10 cellular contexts compared by ENCODE assay signal in genomic region chr15:88803241-88803919, GRCh38. TPM values are rescaled to one million over a fixed set of nuclear protein-coding genes. Genes with fewer than 3 reads are reported as not detected.
DNase-seq lines count a peak whose midpoint lies in the region; ATAC-seq and TF ChIP-seq lines count a peak whose summit lies in the region.
"Had no signal": no experiment of that assay in that cellular context is flagged by ENCODE, and none has a peak within 500 bp of the region (broad histone marks: within the 10 kb centered on the region; RNA-seq: fewer than 3 reads in every experiment).

Gene ACAN (plus strand): TSS chr15:88803436. CDS start chr15:88836207, 32,771 bp downstream.

- H3K4me1 ChIP-seq in RWPE2 (ENCODE audit: insufficient read depth, poor library complexity, severe bottlenecking) = peaks cover 12% of the 10 kb centered on the region
- no peaks in the 10 kb centered on the region for H3K4me1 ChIP-seq in gastrocnemius medialis

- H3K36me3 ChIP-seq in RWPE2 (ENCODE audit: low read depth) (no peaks in the 10 kb centered on the region), gastrocnemius medialis (no peaks in the 10 kb centered on the region)

- TF ChIP-seq POLR2A in gastrocnemius medialis (IDR thresholded peaks at IDR 0.05) = no peak

- TF ChIP-seq CTCF in RWPE2 (IDR thresholded peaks at IDR 0.05; ENCODE audit: poor library complexity, severe bottlenecking) (no peak), gastrocnemius medialis (IDR thresholded peaks at IDR 0.05 in 4 of 5, conservative IDR thresholded peaks at IDR 0.05 in 1 of 5) (no peak)

- no peak within 1 kb of the TSS for H3K27ac ChIP-seq in RWPE2 (ENCODE audit: poor library complexity, severe bottlenecking)
- no peak within 1 kb of the TSS for H3K27ac ChIP-seq in gastrocnemius medialis

- ATAC-seq in RWPE2 (ENCODE audit: low read depth) (peak; percentile 26), gastrocnemius medialis (no peak)

- peaks cover 40% of the 10 kb centered on the region for H3K27me3 ChIP-seq in RWPE2 (ENCODE audit: insufficient read depth, poor library complexity, severe bottlenecking)
- H3K27me3 ChIP-seq in gastrocnemius medialis = peaks cover 32 to 52% (median 36%) of the 10 kb centered on the region in 3 donors

- H3K4me3 ChIP-seq in RWPE2 (ENCODE audit: severe bottlenecking) (peak within 1 kb of the TSS; percentile 28), gastrocnemius medialis (peak within 1 kb of the TSS; percentile 21 to 33 (median 27))

- DNase-seq in ELF-1 (ENCODE audit: low read depth, low spot score) = peak; percentile 45
- no peak for DNase-seq in RWPE2 (ENCODE audit: low spot score)
- DNase-seq in hepatic stellate cell (ENCODE audit: low spot score) = peak; percentile 78
- no peak for DNase-seq in gastrocnemius medialis
- no peak for DNase-seq in stimulated activated CD4-positive, alpha-beta T cell treated with anti-CD3 and anti-CD28 coated beads, Interleukin-4, amount 100 ng/mL, for 1 hour
- DNase-seq in NCI-H2196 treated with DMSO at 0.1 percent for 48 hours (lab: John Stamatoyannopoulos, UW; ENCODE audit: unreplicated experiment) = no peak
- DNase-seq in AML-193 (lab: John Stamatoyannopoulos, UW) = no peak
- DNase-seq: activated CD4-positive, alpha-beta T cell treated with anti-CD3 and anti-CD28 coated beads, Interleukin-2, amount 50 U/mL, for 1 hour; central memory CD4-positive, alpha-beta T cell; NCI-H1694 treated with DMSO at 0.1 percent for 48 hours had no signal

- in situ Hi-C loops in gastrocnemius medialis (cut with MboI; ENCODE audit: low sequenced_read_pairs in 4 of 4) = no loop called here

- no peaks in the 10 kb centered on the region for H3K9me3 ChIP-seq in RWPE2 (ENCODE audit: severe bottlenecking)
- no peaks in the 10 kb centered on the region for H3K9me3 ChIP-seq in gastrocnemius medialis

- intact Hi-C loops in gastrocnemius medialis (cut with DNase I; ENCODE audit: low total_unique reads) = no loop called here

RNA-seq across cellular contexts. Expression of gene ACAN, which starts in this region (rescaled TPM):
- 1 to 10 TPM in 1 of 4 donors, under 1 TPM in 1, not detected in 2; 0.04 to 1.7 TPM for total RNA-seq in gastrocnemius medialis

Comparison
In these comparisons a context has a peak if more than half of its experiments do, and no peak if none do; other contexts are left out.
1. DNase-seq: peak in ELF-1 (single experiment) and hepatic stellate cell (single experiment); none in RWPE2 (single experiment), gastrocnemius medialis (0 of 2), stimulated activated CD4-positive, alpha-beta T cell treated with anti-CD3 and anti-CD28 coated beads, Interleukin-4, amount 100 ng/mL, for 1 hour (single experiment), NCI-H2196 treated with DMSO at 0.1 percent for 48 hours (single experiment) and AML-193 (0 of 2).